ENCODE assay signal across 1 cellular context in genomic region chr1:58754683-58755467, GRCh38.
TF ChIP-seq lines count a peak whose summit lies in the region.

No MANE protein-coding gene starts in this region.

TF ChIP-seq in K562, 482 proteins besides CTCF, POLR2A, EP300 and RAD21 (continued from another document and continues in another):
- TF ChIP-seq, protein P1, sequence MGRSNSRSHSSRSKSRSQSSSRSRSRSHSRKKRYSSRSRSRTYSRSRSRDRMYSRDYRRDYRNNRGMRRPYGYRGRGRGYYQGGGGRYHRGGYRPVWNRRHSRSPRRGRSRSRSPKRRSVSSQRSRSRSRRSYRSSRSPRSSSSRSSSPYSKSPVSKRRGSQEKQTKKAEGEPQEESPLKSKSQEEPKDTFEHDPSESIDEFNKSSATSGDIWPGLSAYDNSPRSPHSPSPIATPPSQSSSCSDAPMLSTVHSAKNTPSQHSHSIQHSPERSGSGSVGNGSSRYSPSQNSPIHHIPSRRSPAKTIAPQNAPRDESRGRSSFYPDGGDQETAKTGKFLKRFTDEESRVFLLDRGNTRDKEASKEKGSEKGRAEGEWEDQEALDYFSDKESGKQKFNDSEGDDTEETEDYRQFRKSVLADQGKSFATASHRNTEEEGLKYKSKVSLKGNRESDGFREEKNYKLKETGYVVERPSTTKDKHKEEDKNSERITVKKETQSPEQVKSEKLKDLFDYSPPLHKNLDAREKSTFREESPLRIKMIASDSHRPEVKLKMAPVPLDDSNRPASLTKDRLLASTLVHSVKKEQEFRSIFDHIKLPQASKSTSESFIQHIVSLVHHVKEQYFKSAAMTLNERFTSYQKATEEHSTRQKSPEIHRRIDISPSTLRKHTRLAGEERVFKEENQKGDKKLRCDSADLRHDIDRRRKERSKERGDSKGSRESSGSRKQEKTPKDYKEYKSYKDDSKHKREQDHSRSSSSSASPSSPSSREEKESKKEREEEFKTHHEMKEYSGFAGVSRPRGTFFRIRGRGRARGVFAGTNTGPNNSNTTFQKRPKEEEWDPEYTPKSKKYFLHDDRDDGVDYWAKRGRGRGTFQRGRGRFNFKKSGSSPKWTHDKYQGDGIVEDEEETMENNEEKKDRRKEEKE (IDR thresholded peaks at IDR 0.05; ENCODE audit: borderline replicate concordance in 1 of 2, control insufficient read depth in 1 of 2, low read depth in 2 of 2, low read length in 1 of 2): no peak
- TF ChIP-seq ZFP36 (IDR thresholded peaks at IDR 0.05; ENCODE audit: low read depth, low read length, partially characterized antibody) (no peak), HNRNPUL1 (IDR thresholded peaks at IDR 0.05; ENCODE audit: low read length) (no peak), SOX6 (IDR thresholded peaks at IDR 0.05) (peak; percentile 79), CBFA2T2 (conservative IDR thresholded peaks at IDR 0.05) (peak; percentile 64; the same call in 1 of the 2 replicates), GATA2 (CRISPR knock-in tag; IDR thresholded peaks at IDR 0.05) (peak; percentile 61), KHSRP (IDR thresholded peaks at IDR 0.05) (no peak), ZNF165 (CRISPR knock-in tag; IDR thresholded peaks at IDR 0.05; ENCODE audit: borderline replicate concordance) (no peak), SETDB1 (IDR thresholded peaks at IDR 0.05; ENCODE audit: low read length) (no peak), SMC3 (conservative IDR thresholded peaks at IDR 0.05; ENCODE audit: insufficient read depth, low read depth, low read length) (no peak), ZNF518B (CRISPR knock-in tag; IDR thresholded peaks at IDR 0.05) (no peak), HES1 (IDR thresholded peaks at IDR 0.05; ENCODE audit: low read depth) (peak; percentile 61), NFATC3 (IDR thresholded peaks at IDR 0.05) (no peak), MCM7 (IDR thresholded peaks at IDR 0.05) (no peak), ETV6 (IDR thresholded peaks at IDR 0.05; ENCODE audit: borderline replicate concordance in 1 of 2, low read depth in 2 of 2, low read length in 1 of 2) (0 out of 4 replicates have a peak, but pooled peaks of 1 of the 2 experiments have one; percentile 21), ETV6 (CRISPR knock-in tag; IDR thresholded peaks at IDR 0.05; ENCODE audit: borderline replicate concordance) (no peak), NEUROD1 (IDR thresholded peaks at IDR 0.05; ENCODE audit: borderline replicate concordance, low read depth, low read length, partially characterized antibody) (no peak), RHOXF2B (CRISPR knock-in tag; conservative IDR thresholded peaks at IDR 0.05) (no peak), RBM14 (IDR thresholded peaks at IDR 0.05; ENCODE audit: borderline replicate concordance, insufficient read depth, low read depth, low read length) (no peak), HDAC2 (IDR thresholded peaks at IDR 0.05) (0 out of 2 replicates have a peak, but pooled peaks have one; percentile 23), MTA1 (IDR thresholded peaks at IDR 0.05; ENCODE audit: borderline replicate concordance) (peak; percentile 52; the same call in 1 of the 2 replicates), NFIX (CRISPR knock-in tag; IDR thresholded peaks at IDR 0.05; ENCODE audit: low read depth) (no peak), RNF2 (IDR thresholded peaks at IDR 0.05) (no peak), KLF16 (IDR thresholded peaks at IDR 0.05) (peak; percentile 75), SRSF9 (IDR thresholded peaks at IDR 0.05; ENCODE audit: borderline replicate concordance, low read depth, low read length) (no peak), CBX8 (IDR thresholded peaks at IDR 0.05; ENCODE audit: borderline replicate concordance, extremely low read depth, low read depth, low read length, poor library complexity, severe bottlenecking) (no peak), CSDE1 (IDR thresholded peaks at IDR 0.05) (no peak), BMI1 (IDR thresholded peaks at IDR 0.05; ENCODE audit: low read length) (no peak), LEF1 (IDR thresholded peaks at IDR 0.05) (peak; percentile 33; the same call in 1 of the 2 replicates), FOXJ2 (tag; IDR thresholded peaks at IDR 0.05) (0 out of 2 replicates have a peak, but pooled peaks have one; percentile 58), ARID3B (CRISPR knock-in tag; IDR thresholded peaks at IDR 0.05; ENCODE audit: borderline replicate concordance) (no peak)
- TF ChIP-seq, protein P2, sequence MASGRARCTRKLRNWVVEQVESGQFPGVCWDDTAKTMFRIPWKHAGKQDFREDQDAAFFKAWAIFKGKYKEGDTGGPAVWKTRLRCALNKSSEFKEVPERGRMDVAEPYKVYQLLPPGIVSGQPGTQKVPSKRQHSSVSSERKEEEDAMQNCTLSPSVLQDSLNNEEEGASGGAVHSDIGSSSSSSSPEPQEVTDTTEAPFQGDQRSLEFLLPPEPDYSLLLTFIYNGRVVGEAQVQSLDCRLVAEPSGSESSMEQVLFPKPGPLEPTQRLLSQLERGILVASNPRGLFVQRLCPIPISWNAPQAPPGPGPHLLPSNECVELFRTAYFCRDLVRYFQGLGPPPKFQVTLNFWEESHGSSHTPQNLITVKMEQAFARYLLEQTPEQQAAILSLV (tag; IDR thresholded peaks at IDR 0.05): no peak
- TF ChIP-seq, protein P3, sequence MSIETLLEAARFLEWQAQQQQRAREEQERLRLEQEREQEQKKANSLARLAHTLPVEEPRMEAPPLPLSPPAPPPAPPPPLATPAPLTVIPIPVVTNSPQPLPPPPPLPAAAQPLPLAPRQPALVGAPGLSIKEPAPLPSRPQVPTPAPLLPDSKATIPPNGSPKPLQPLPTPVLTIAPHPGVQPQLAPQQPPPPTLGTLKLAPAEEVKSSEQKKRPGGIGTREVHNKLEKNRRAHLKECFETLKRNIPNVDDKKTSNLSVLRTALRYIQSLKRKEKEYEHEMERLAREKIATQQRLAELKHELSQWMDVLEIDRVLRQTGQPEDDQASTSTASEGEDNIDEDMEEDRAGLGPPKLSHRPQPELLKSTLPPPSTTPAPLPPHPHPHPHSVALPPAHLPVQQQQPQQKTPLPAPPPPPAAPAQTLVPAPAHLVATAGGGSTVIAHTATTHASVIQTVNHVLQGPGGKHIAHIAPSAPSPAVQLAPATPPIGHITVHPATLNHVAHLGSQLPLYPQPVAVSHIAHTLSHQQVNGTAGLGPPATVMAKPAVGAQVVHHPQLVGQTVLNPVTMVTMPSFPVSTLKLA (conservative IDR thresholded peaks at IDR 0.05): no peak
- TF ChIP-seq, protein P4, sequence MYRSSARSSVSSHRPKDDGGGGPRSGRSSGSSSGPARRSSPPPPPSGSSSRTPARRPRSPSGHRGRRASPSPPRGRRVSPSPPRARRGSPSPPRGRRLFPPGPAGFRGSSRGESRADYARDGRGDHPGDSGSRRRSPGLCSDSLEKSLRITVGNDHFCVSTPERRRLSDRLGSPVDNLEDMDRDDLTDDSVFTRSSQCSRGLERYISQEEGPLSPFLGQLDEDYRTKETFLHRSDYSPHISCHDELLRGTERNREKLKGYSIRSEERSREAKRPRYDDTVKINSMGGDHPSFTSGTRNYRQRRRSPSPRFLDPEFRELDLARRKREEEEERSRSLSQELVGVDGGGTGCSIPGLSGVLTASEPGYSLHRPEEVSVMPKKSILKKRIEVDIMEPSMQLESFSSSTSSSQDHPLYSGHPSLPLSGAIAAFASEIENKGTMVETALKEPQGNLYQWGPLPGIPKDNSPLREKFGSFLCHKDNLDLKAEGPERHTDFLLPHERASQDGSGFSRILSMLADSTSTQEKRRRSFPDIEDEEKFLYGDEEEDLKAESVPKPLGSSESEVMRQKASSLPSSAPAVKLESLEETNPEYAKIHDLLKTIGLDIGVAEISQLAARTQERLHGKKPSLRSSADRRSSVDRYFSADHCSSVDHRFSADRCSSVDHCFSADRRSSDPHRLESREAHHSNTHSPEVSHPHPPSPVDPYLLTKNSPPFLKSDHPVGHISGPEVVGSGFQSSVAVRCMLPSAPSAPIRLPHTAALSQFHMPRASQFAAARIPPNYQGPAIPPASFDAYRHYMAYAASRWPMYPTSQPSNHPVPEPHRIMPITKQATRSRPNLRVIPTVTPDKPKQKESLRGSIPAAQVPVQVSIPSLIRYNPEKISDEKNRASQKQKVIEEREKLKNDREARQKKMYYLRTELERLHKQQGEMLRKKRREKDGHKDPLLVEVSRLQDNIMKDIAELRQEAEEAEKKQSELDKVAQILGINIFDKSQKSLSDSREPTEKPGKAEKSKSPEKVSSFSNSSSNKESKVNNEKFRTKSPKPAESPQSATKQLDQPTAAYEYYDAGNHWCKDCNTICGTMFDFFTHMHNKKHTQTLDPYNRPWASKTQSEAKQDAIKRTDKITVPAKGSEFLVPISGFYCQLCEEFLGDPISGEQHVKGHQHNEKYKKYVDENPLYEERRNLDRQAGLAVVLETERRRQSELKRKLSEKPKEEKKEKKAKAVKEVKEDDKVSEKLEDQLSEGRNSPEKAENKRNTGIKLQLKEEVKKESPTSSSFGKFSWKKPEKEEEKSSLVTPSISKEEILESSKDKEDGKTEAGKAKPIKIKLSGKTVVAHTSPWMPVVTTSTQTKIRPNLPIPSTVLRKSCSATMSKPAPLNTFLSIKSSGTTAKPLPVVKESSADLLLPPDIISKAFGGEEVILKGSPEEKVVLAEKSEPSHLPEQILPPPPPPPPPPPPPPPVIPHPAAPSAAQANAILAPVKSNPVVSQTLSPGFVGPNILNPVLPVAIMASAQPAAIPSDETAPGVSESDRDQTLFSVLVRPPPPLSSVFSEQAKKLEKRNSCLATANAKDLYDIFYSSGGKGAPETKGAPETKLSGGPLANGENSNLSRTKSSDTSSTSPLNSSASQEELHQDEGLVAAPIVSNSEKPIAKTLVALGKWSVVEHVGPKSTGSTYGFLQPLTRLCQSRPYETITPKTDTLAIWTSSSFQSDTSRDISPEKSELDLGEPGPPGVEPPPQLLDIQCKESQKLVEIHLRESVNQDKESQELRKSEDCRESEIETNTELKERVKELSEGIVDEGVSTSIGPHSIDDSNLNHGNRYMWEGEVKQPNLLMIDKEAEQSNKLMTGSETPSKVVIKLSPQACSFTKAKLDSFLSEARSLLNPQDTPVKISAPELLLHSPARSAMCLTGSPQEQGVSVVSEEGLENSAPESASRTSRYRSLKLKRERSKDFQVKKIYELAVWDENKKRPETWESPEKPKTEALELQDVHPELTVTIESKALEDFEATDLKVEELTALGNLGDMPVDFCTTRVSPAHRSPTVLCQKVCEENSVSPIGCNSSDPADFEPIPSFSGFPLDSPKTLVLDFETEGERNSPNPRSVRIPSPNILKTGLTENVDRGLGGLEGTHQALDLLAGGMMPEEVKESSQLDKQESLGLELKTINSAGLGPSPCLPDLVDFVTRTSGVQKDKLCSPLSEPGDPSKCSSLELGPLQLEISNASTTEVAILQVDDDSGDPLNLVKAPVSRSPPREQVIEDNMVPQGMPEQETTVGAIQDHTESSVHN (IDR thresholded peaks at IDR 0.05; ENCODE audit: borderline replicate concordance in 1 of 2, low read depth in 1 of 2): no peak
- TF ChIP-seq, protein P5, sequence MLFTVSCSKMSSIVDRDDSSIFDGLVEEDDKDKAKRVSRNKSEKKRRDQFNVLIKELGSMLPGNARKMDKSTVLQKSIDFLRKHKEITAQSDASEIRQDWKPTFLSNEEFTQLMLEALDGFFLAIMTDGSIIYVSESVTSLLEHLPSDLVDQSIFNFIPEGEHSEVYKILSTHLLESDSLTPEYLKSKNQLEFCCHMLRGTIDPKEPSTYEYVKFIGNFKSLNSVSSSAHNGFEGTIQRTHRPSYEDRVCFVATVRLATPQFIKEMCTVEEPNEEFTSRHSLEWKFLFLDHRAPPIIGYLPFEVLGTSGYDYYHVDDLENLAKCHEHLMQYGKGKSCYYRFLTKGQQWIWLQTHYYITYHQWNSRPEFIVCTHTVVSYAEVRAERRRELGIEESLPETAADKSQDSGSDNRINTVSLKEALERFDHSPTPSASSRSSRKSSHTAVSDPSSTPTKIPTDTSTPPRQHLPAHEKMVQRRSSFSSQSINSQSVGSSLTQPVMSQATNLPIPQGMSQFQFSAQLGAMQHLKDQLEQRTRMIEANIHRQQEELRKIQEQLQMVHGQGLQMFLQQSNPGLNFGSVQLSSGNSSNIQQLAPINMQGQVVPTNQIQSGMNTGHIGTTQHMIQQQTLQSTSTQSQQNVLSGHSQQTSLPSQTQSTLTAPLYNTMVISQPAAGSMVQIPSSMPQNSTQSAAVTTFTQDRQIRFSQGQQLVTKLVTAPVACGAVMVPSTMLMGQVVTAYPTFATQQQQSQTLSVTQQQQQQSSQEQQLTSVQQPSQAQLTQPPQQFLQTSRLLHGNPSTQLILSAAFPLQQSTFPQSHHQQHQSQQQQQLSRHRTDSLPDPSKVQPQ (CRISPR knock-in tag; IDR thresholded peaks at IDR 0.05; ENCODE audit: borderline replicate concordance): peak; percentile 55; the same call in 1 of the 2 replicates
